Comparison of ENCODE assay signal across 16 cellular contexts in genomic region chr2:23618696-23619530, GRCh38.
DNase-seq lines count a peak whose midpoint lies in the region; ATAC-seq, FAIRE-seq and TF ChIP-seq lines count a peak whose summit lies in the region.
"Had no signal": no experiment of that assay in that cellular context is flagged by ENCODE, and none has a peak within 500 bp of the region (broad histone marks: within the 10 kb centered on the region; RNA-seq: fewer than 3 reads in every experiment).

No MANE protein-coding gene starts in this region.

- H3K27me3 Mint-ChIP-seq in astrocyte (ENCODE audit: low read depth, unreplicated experiment) = peaks cover 80% of the 10 kb centered on the region

- no peak overlapping the region for H2BK120ac ChIP-seq in mesenchymal stem cell (ENCODE audit: low read depth, low read length)

- H3K18ac ChIP-seq in mesenchymal stem cell (ENCODE audit: low read depth in 1 of 2, low read length in 2 of 2) = no peak overlapping the region

- H3K27ac Mint-ChIP-seq in astrocyte (ENCODE audit: unreplicated experiment) = no peak overlapping the region
- H3K27ac Mint-ChIP-seq: CD4-positive, alpha-beta memory T cell; T-cell had no signal

- peaks cover 9% of the 10 kb centered on the region for H3K4me1 Mint-ChIP-seq in astrocyte (ENCODE audit: low read depth, unreplicated experiment)

- no peak overlapping the region for H2BK12ac ChIP-seq in mesenchymal stem cell (ENCODE audit: low read length in 2 of 2)

- H3K36me3 ChIP-seq in astrocyte (ENCODE audit: insufficient read depth, low read length) (no peaks in the 10 kb centered on the region), mesenchymal stem cell (ENCODE audit: control insufficient read depth in 1 of 2, insufficient read depth in 2 of 2, low read depth in 1 of 2, low read length in 2 of 2) (peaks cover 0 to 3% of the 10 kb centered on the region in 2 experiments), tibial artery (no peaks in the 10 kb centered on the region)

- H2BK5ac ChIP-seq in mesenchymal stem cell (ENCODE audit: low read depth, low read length, poor library complexity, severe bottlenecking) = no peak overlapping the region

- intact Hi-C loops in tibial artery (cut with DNase I; ENCODE audit: low total_unique reads) = no loop called here

- H3K4me2 ChIP-seq in astrocyte (ENCODE audit: low read length) (no peak overlapping the region), mesenchymal stem cell (ENCODE audit: low read length, poor library complexity, severe bottlenecking) (no peak overlapping the region)
- H3K4me2 ChIP-seq: A549 had no signal

- H3K9ac ChIP-seq in astrocyte (ENCODE audit: low read length) (no peak overlapping the region), mesenchymal stem cell (ENCODE audit: low read length) (peak overlapping the region; percentile 89)

- TF ChIP-seq CTCF in astrocyte (IDR thresholded peaks at IDR 0.05; ENCODE audit: insufficient read depth, low read depth, low read length) (no peak), tibial artery (IDR thresholded peaks at IDR 0.05) (no peak)

- no peak overlapping the region for H2AK5ac ChIP-seq in mesenchymal stem cell (ENCODE audit: low read length, severe bottlenecking)

- no peaks in the 10 kb centered on the region for H3K9me3 ChIP-seq in astrocyte (ENCODE audit: insufficient read depth, low read depth, low read length)
- no peaks in the 10 kb centered on the region for H3K9me3 ChIP-seq in mesenchymal stem cell (ENCODE audit: control insufficient read depth, low read length)
- no peaks in the 10 kb centered on the region for H3K9me3 ChIP-seq in tibial artery

- DNase-seq in NCI-H2171 treated with DMSO at 0.1 percent for 48 hours (lab: John Stamatoyannopoulos, UW) (peak; percentile 51), NCI-H2171 (lab: John Stamatoyannopoulos, UW) (no peak), astrocyte (ENCODE audit: low read depth) (peak; percentile 7), mesenchymal stem cell (no peak), tibial artery (no peak)
- DNase-seq: activated CD4-positive, CD25-positive, alpha-beta regulatory T cell; CD4-positive, alpha-beta memory T cell; NCI-H82; RPMI8226; T-cell had no signal

- H3K79me2 ChIP-seq in astrocyte (ENCODE audit: insufficient read depth, low read length) = no peaks in the 10 kb centered on the region

- peaks cover 4% of the 10 kb centered on the region for H3K79me1 ChIP-seq in mesenchymal stem cell (replicated peaks; ENCODE audit: low read length, poor library complexity, severe bottlenecking)

- H3K4me3 ChIP-seq in astrocyte (ENCODE audit: insufficient read depth, low read depth, low read length) (no peak overlapping the region), mesenchymal stem cell (ENCODE audit: insufficient read depth in 1 of 2, low read depth in 1 of 2, low read length in 2 of 2) (no peak overlapping the region), tibial artery (no peak overlapping the region)
- H3K4me3 ChIP-seq: A549 had no signal

- H3K9me3 Mint-ChIP-seq in astrocyte (ENCODE audit: unreplicated experiment) = peaks cover 4% of the 10 kb centered on the region

- H3K14ac ChIP-seq in mesenchymal stem cell (ENCODE audit: low read length in 2 of 2) = peak overlapping the region in 1 of 2 experiments; percentile 56

- no peak overlapping the region for H4K8ac ChIP-seq in mesenchymal stem cell (ENCODE audit: low read length)

- ATAC-seq in GM21526 (IDR thresholded peaks at IDR 0.05; ENCODE audit: low FRiP score, unreplicated experiment) (no peak), GM21737 (IDR thresholded peaks at IDR 0.05; ENCODE audit: unreplicated experiment) (no peak), HG03108 (IDR thresholded peaks at IDR 0.05; ENCODE audit: unreplicated experiment) (no peak)
- ATAC-seq: A549, HCT116, T-cell had no signal

- no peak overlapping the region for H3K4me3 Mint-ChIP-seq in astrocyte (ENCODE audit: unreplicated experiment)
- H3K4me3 Mint-ChIP-seq: CD4-positive, alpha-beta memory T cell; T-cell had no signal

- H3K27ac ChIP-seq in astrocyte (ENCODE audit: low read depth, low read length) (no peak overlapping the region), mesenchymal stem cell (ENCODE audit: low read length, poor library complexity, severe bottlenecking) (no peak overlapping the region), tibial artery (peak overlapping the region; percentile 86 to 88)
- H3K27ac ChIP-seq: A549 had no signal

- H2BK15ac ChIP-seq in mesenchymal stem cell (ENCODE audit: low read depth, poor library complexity, severe bottlenecking) = no peak overlapping the region

- H3K36me3 Mint-ChIP-seq in astrocyte (ENCODE audit: low read depth, unreplicated experiment) = peaks cover 5% of the 10 kb centered on the region
- H3K36me3 Mint-ChIP-seq: CD4-positive, alpha-beta memory T cell had no signal

- H3K27me3 ChIP-seq in astrocyte (ENCODE audit: insufficient read depth, low read length) = peaks cover 7% of the 10 kb centered on the region
- H3K27me3 ChIP-seq in mesenchymal stem cell (ENCODE audit: control insufficient read depth in 1 of 2, insufficient read depth in 1 of 2, low read length in 2 of 2) = no peaks in the 10 kb centered on the region
- H3K27me3 ChIP-seq in tibial artery = no peaks in the 10 kb centered on the region
- H3K27me3 ChIP-seq: dorsolateral prefrontal cortex had no signal

- no peak overlapping the region for H3K4ac ChIP-seq in mesenchymal stem cell (ENCODE audit: low read depth in 1 of 2, low read length in 2 of 2)

- WGBS in mesenchymal stem cell = 90% methylated on average over 7 of the region's 9 CpGs

- H2AFZ ChIP-seq in astrocyte (ENCODE audit: low read depth, low read length) (no peak overlapping the region), mesenchymal stem cell (ENCODE audit: low read depth, low read length) (no peak overlapping the region)

- H4K20me1 ChIP-seq in astrocyte (ENCODE audit: insufficient read depth, low read length) = peaks cover 3% of the 10 kb centered on the region

- H3K4me1 ChIP-seq in astrocyte (ENCODE audit: insufficient read depth, low read length) (no peaks in the 10 kb centered on the region), mesenchymal stem cell (ENCODE audit: control insufficient read depth, insufficient read depth, low read depth, low read length) (peaks cover 22% of the 10 kb centered on the region), tibial artery (peaks cover 0 to 65% (median 50%) of the 10 kb centered on the region in 4 donors)
- H3K4me1 ChIP-seq: A549 had no signal

- H3K23ac ChIP-seq in mesenchymal stem cell (ENCODE audit: low read length in 2 of 2) = no peak overlapping the region

- no peak for FAIRE-seq in astrocyte (lab: Jason Lieb, UNC)
- FAIRE-seq: A549 had no signal

- no peak overlapping the region for H4K91ac ChIP-seq in mesenchymal stem cell (ENCODE audit: low read length)

Comparison
In these comparisons a context has a peak if more than half of its experiments do, and no peak if none do; other contexts are left out.
1. DNase-seq: peak in NCI-H2171 treated with DMSO at 0.1 percent for 48 hours (single experiment) and astrocyte (single experiment); none in NCI-H2171 (single experiment), mesenchymal stem cell (single experiment) and tibial artery (0 of 2).
2. H3K27ac ChIP-seq: peak in tibial artery (2 of 2); none in astrocyte (single experiment) and mesenchymal stem cell (single experiment).